In the genomic region with DNA sequence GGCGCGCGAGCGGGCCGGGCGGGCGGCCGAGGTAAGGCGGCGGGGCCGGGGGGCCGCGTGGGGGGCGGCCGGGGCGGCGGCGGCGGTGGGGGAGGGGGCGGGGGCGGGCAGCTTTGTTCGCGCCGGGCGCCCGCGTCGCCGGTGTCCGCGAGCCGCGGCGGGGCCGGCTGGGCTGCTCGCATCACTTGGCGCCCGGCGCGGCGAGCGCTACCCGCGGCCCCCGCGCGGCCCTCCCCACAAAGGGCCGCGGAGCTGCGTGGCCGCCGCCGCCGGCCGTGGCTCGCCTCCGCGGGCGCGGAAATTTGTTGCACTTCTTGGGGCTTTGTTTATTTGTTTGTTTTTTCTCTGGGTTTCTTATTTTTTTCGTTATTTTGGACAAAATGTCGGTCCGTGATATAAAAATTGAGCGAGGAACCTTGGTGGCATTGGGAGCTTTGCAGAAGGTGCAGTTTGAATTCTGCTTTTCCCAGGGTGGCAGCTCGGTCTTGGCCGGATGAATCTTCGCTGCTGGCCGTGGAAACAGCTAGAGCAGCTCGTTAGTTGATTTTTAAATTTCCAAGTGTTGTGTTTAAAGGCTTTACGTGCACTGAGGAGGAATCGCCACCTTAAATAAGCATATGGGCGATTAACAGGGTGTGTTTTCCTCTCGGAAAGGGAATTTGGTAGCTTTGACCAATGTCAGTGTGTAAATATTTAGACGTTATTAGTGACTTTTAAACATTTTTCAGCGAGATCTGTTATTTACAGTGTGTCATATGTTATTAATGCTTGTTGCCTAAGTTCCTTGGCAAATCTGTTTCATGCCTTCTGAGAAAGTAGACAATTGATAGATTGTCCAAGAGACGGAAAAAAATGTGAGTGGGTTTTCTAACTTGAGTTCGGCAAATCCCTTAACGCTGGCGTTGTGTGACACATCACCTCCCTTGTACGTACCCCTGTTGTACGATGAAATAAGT, we compare ENCODE assay signal across 8 cellular contexts. TPM values are rescaled to one million over a fixed set of nuclear protein-coding genes. Genes with fewer than 3 reads are reported as not detected.
DNase-seq lines count a peak whose midpoint lies in the region; ATAC-seq and TF ChIP-seq lines count a peak whose summit lies in the region.

No MANE protein-coding gene starts in this region.

- H3K4me1 ChIP-seq in left ventricle myocardium inferior (peaks cover 61% of the 10 kb centered on the region), trophoblast cell (ENCODE audit: control insufficient read depth in 1 of 2, insufficient read depth in 2 of 2, low read length in 2 of 2) (peaks cover 3 to 8% of the 10 kb centered on the region in 2 experiments)

- peaks cover 8% of the 10 kb centered on the region for H3K79me2 ChIP-seq in trophoblast cell (ENCODE audit: control insufficient read depth, insufficient read depth, low read length, poor library complexity)

- peaks cover 20% of the 10 kb centered on the region for H3K79me1 ChIP-seq in trophoblast cell (ENCODE audit: low read length)

- H3K27me3 ChIP-seq in left ventricle myocardium inferior (ENCODE audit: low read depth) (no peaks in the 10 kb centered on the region), trophoblast cell (ENCODE audit: insufficient read depth, low read length) (no peaks in the 10 kb centered on the region)

- H3K14ac ChIP-seq in trophoblast cell (ENCODE audit: low read length): peak overlapping the region; percentile 95

- H3K4me3 ChIP-seq in left ventricle myocardium inferior (peak overlapping the region; percentile 77), trophoblast cell (ENCODE audit: low read depth, low read length) (peak overlapping the region; percentile 81)

- TF ChIP-seq CTCF in left ventricle myocardium inferior (IDR thresholded peaks at IDR 0.05; ENCODE audit: borderline replicate concordance): no peak

- H3K4me1 Mint-ChIP-seq in activated naive CD8-positive, alpha-beta T cell treated with anti-CD3 and anti-CD28 coated beads, Interleukin-2, amount 50 U/mL, for 24 hours: peaks cover 44% of the 10 kb centered on the region

- DNase-seq in G401 (ENCODE audit: low spot score) (peak; percentile 64), HEK293T (ENCODE audit: extremely low spot score) (peak; percentile 26), NOMO-1 treated with dmso at 0.1 percent for 144 hours (lab: John Stamatoyannopoulos, UW; ENCODE audit: unreplicated experiment) (peak; percentile 12), left ventricle myocardium inferior (peak; percentile 22), trophoblast cell (peak; percentile 11 to 52), HuH-7.5 (ENCODE audit: low spot score) (no peak)
- DNase-seq in activated naive CD8-positive, alpha-beta T cell treated with anti-CD3 and anti-CD28 coated beads, Interleukin-2, amount 50 U/mL, for 24 hours: peak; percentile 18

- CTCF ChIA-PET in HEK293T (lab: Yijun Ruan, JAX): interaction anchor here (1.5 kb wide), 1 partner anchor 12 kb away, joined by 4 read pairs; no protein-coding TSS in a partner anchor

- H2BK120ac ChIP-seq in trophoblast cell (ENCODE audit: insufficient read depth, low read length, poor library complexity): peak overlapping the region; percentile 6

- no peak overlapping the region for H2BK12ac ChIP-seq in trophoblast cell (ENCODE audit: low read length)

- no peak for ATAC-seq in activated naive CD8-positive, alpha-beta T cell treated with anti-CD3 and anti-CD28 coated beads, Interleukin-2, amount 50 U/mL, for 24 hours
- ATAC-seq in HG03135 (IDR thresholded peaks at IDR 0.05; ENCODE audit: unreplicated experiment): no peak

- H3K36me3 ChIP-seq in left ventricle myocardium inferior (no peaks in the 10 kb centered on the region), trophoblast cell (ENCODE audit: control insufficient read depth in 1 of 2, insufficient read depth in 2 of 2, low read length in 2 of 2) (no peaks in the 10 kb centered on the region)

- H2BK5ac ChIP-seq in trophoblast cell (ENCODE audit: low read depth, low read length, poor library complexity): peak overlapping the region; percentile 91

- H3K23ac ChIP-seq in trophoblast cell (ENCODE audit: low read length): peak overlapping the region; percentile 78

- peak overlapping the region; percentile 70 for H4K12ac ChIP-seq in trophoblast cell (ENCODE audit: low read depth, low read length)

- H3K9me3 Mint-ChIP-seq in activated naive CD8-positive, alpha-beta T cell treated with anti-CD3 and anti-CD28 coated beads, Interleukin-2, amount 50 U/mL, for 24 hours: no peaks in the 10 kb centered on the region

- peak overlapping the region; percentile 68 for H4K91ac ChIP-seq in trophoblast cell (ENCODE audit: low read depth, low read length)

- peak overlapping the region; percentile 68 for H3K4me2 ChIP-seq in trophoblast cell (ENCODE audit: low read length)

- peak overlapping the region; percentile 69 for H4K8ac ChIP-seq in trophoblast cell (ENCODE audit: low read depth, low read length)

- H3K4ac ChIP-seq in trophoblast cell (ENCODE audit: low read depth, low read length): peak overlapping the region; percentile 64

- peak overlapping the region; percentile 90 for H3K27ac ChIP-seq in left ventricle myocardium inferior (replicated peaks)
- peak overlapping the region; percentile 99 for H3K27ac ChIP-seq in trophoblast cell (ENCODE audit: low read depth, low read length)

- H3K9ac ChIP-seq in trophoblast cell (ENCODE audit: low read length): peak overlapping the region; percentile 98

- no peaks in the 10 kb centered on the region for H3K27me3 Mint-ChIP-seq in activated naive CD8-positive, alpha-beta T cell treated with anti-CD3 and anti-CD28 coated beads, Interleukin-2, amount 50 U/mL, for 24 hours

- POLR2A ChIA-PET in HEK293T (lab: Yijun Ruan, JAX): interaction anchor here (0.7 to 1.4 kb wide), 6 partner anchors 8 to 856 kb away, joined by 3 to 6 read pairs (median 4); no protein-coding TSS in a partner anchor

- peak overlapping the region; percentile 45 for H2AFZ ChIP-seq in trophoblast cell (ENCODE audit: insufficient read depth, low read length, poor library complexity)

- H3K18ac ChIP-seq in trophoblast cell (ENCODE audit: low read length): no peak overlapping the region

- intact Hi-C loops in left ventricle myocardium inferior (cut with micrococcal nuclease): no loop called here

- in situ Hi-C loops in G401 (cut with HindIII; ENCODE audit: low sequenced_read_pairs): no loop called here

- no peak overlapping the region for H2AK5ac ChIP-seq in trophoblast cell (ENCODE audit: low read length)

- no CpG with 5 or more reads among the region's 81 CpGs for WGBS in trophoblast cell (ENCODE audit: extremely low coverage, insufficient coverage, insufficient read length)

- H3K4me3 Mint-ChIP-seq in activated naive CD8-positive, alpha-beta T cell treated with anti-CD3 and anti-CD28 coated beads, Interleukin-2, amount 50 U/mL, for 24 hours: peak overlapping the region; percentile 97

- H3K9me3 ChIP-seq in left ventricle myocardium inferior (replicated peaks) (no peaks in the 10 kb centered on the region), trophoblast cell (ENCODE audit: insufficient read depth, low read depth, low read length) (no peaks in the 10 kb centered on the region)

- peak overlapping the region; percentile 95 for H3K27ac Mint-ChIP-seq in activated naive CD8-positive, alpha-beta T cell treated with anti-CD3 and anti-CD28 coated beads, Interleukin-2, amount 50 U/mL, for 24 hours

- H3K36me3 Mint-ChIP-seq in activated naive CD8-positive, alpha-beta T cell treated with anti-CD3 and anti-CD28 coated beads, Interleukin-2, amount 50 U/mL, for 24 hours (ENCODE audit: low read depth): peaks cover 31% of the 10 kb centered on the region

TF ChIP-seq in HEK293T, 16 proteins besides CTCF, POLR2A, EP300 and RAD21:
- TF ChIP-seq ZNF384 (IDR thresholded peaks at IDR 0.05): no peak
- TF ChIP-seq FOXM1 (IDR thresholded peaks at IDR 0.05; ENCODE audit: borderline replicate concordance): no peak
- no peak for TF ChIP-seq FOXA1 (IDR thresholded peaks at IDR 0.05)
- TF ChIP-seq ELF4 (IDR thresholded peaks at IDR 0.05): no peak
- TF ChIP-seq FOXK2 (IDR thresholded peaks at IDR 0.05): no peak
- no peak for TF ChIP-seq PKNOX1 (IDR thresholded peaks at IDR 0.05)
- no peak for TF ChIP-seq L3MBTL2 (conservative IDR thresholded peaks at IDR 0.05)
- no peak for TF ChIP-seq SUZ12 (IDR thresholded peaks at IDR 0.05)
- TF ChIP-seq CTBP1 (IDR thresholded peaks at IDR 0.05; ENCODE audit: borderline replicate concordance): no peak
- TF ChIP-seq TARDBP (IDR thresholded peaks at IDR 0.05): no peak
- no peak for TF ChIP-seq SP1 (IDR thresholded peaks at IDR 0.05)
- no peak for TF ChIP-seq HDGF (IDR thresholded peaks at IDR 0.05; ENCODE audit: borderline replicate concordance)
- no peak for TF ChIP-seq ARNT (IDR thresholded peaks at IDR 0.05)
- TF ChIP-seq NFRKB (IDR thresholded peaks at IDR 0.05): no peak
- TF ChIP-seq BHLHE40 (IDR thresholded peaks at IDR 0.05; ENCODE audit: borderline replicate concordance): no peak
- TF ChIP-seq LEF1 (IDR thresholded peaks at IDR 0.05; ENCODE audit: borderline replicate concordance): no peak

RNA-seq across cellular contexts. Expression of gene UBE2E3, which starts 0.8 kb away (rescaled TPM):
- total RNA-seq in G401 (2014; rRNA removed; shearing (Covaris generic)): 77.7 and 119 TPM in 2 replicates
- 53.5 TPM for total RNA-seq in left ventricle myocardium inferior
- polyA plus RNA-seq in trophoblast cell (2013): 113 and 114 TPM in 2 replicates
